In genomic region chr3:49868951-49869454, GRCh38 we compare ENCODE assay signal across 1 cellular context.
TF ChIP-seq lines count a peak whose summit lies in the region.

No MANE protein-coding gene starts in this region.

TF ChIP-seq in IMR-90, 13 proteins besides CTCF, POLR2A, EP300 and RAD21 (continued from another document):
- TF ChIP-seq CHD1 (IDR thresholded peaks at IDR 0.05; ENCODE audit: low read depth, low read length) (no peak), MAZ (IDR thresholded peaks at IDR 0.05; ENCODE audit: borderline replicate concordance, low read depth, low read length) (no peak), RFX5 (IDR thresholded peaks at IDR 0.05; ENCODE audit: low read depth, low read length) (no peak), CEBPB (IDR thresholded peaks at IDR 0.05; ENCODE audit: low read depth, low read length) (no peak), MAFK (IDR thresholded peaks at IDR 0.05; ENCODE audit: low read depth, low read length) (no peak), FOS (IDR thresholded peaks at IDR 0.05; ENCODE audit: low read depth, low read length) (no peak)
